Comparison of ENCODE assay signal across 9 cellular contexts in the genomic region with DNA sequence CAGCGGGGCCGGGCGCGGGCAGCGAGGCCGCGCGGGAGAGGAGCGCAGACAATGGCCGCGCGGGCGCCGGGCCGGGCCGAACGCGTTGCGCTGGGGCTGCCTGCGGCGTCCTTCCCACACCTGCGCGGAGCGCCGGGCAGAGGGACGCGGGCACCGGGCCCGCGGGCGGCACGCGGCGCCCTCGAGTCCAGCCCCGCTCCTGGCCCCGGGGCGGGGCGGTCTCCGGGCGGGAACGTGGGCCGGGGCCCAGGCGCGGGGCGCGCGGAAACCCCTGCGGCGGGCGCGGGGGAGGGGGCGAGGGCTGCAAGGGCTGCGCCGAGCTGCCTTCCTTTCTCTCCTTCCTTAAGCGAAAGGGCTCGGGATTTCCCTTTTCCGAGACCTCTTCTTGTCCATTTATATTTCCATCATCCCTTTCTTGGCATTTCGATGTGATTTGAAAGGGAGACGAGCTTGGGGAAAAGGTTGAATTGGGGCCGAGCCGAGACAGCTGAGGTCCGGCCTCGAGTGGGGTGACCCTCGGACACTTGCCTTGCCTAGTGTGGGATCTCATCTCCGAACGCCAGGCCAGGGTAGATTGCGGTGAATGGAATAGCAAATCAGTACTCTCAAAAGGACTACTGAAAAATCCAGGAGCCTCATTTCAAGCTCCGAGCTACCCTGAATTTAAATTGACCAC. TPM values are rescaled to one million over a fixed set of nuclear protein-coding genes. Genes with fewer than 3 reads are reported as not detected.
DNase-seq lines count a peak whose midpoint lies in the region; ATAC-seq, FAIRE-seq and TF ChIP-seq lines count a peak whose summit lies in the region.
"Had no signal": no experiment of that assay in that cellular context is flagged by ENCODE, and none has a peak within 500 bp of the region (broad histone marks: within the 10 kb centered on the region; RNA-seq: fewer than 3 reads in every experiment).

No MANE protein-coding gene starts in this region.

- peaks cover 44% of the 10 kb centered on the region for H3K79me2 ChIP-seq in K562 (ENCODE audit: control insufficient read depth, insufficient read depth, low read length)

- peak overlapping the region; percentile 76 to 96 for H3K9ac ChIP-seq in K562 (ENCODE audit: insufficient read depth in 1 of 2, low read depth in 2 of 2, low read length in 2 of 2)
- peak overlapping the region in 1 of 2 donors; percentile 49 for H3K9ac ChIP-seq in kidney (ENCODE audit: low read length in 2 of 2)

- peak; percentile 45 for DNase-seq in AG08396 (ENCODE audit: low spot score)
- DNase-seq in NCI-H526 treated with DMSO at 0.1 percent for 48 hours (lab: John Stamatoyannopoulos, UW): peak; percentile 29
- peak; percentile 58 to 74 (median 70) for DNase-seq in K562 (ENCODE audit: extremely low read depth in 1 of 4, low spot score in 3 of 4)
- DNase-seq in kidney: no peak
- no peak for DNase-seq in GF-D8 (lab: John Stamatoyannopoulos, UW)

- H2AFZ ChIP-seq in K562 (ENCODE audit: low read depth, low read length): peak overlapping the region; percentile 92

- peak overlapping the region; percentile 84 for H3K4me2 ChIP-seq in K562 (ENCODE audit: insufficient read depth, low read length)

- WGBS in K562 (ENCODE audit: insufficient coverage, low coverage, missing lambda C conversion rate): 1% methylated on average over 47 of the region's 69 CpGs

- intact Hi-C loops in K562 (cut with micrococcal nuclease): loop anchor here (5.0 kb wide), 1 partner anchor 92 kb away; no protein-coding TSS in a partner anchor
- intact Hi-C loops in kidney (cut with DNase I): no loop called here

- peaks cover 38% of the 10 kb centered on the region for H3K27me3 Mint-ChIP-seq in stimulated activated memory B cell treated with anti-CD40 and anti-IgM and Interleukin-4, amounts not matched to agents 10 μg/mL and 1 μg/mL and 100 μg/mL, for 72 hours

- TF ChIP-seq RAD21 in K562 (CRISPR knock-in tag; conservative IDR thresholded peaks at IDR 0.05 in 1 of 2, IDR thresholded peaks at IDR 0.05 in 1 of 2): no peak

- H3K4me1 Mint-ChIP-seq in stimulated activated memory B cell treated with anti-CD40 and anti-IgM and Interleukin-4, amounts not matched to agents 10 μg/mL and 1 μg/mL and 100 μg/mL, for 72 hours: peaks cover 20% of the 10 kb centered on the region

- H3K27ac ChIP-seq in K562 (ENCODE audit: extremely low read depth, low read depth, low read length) (peak overlapping the region; percentile 69), kidney (ENCODE audit: low read depth in 2 of 2, low read length in 2 of 2) (no peak overlapping the region)

- TF ChIP-seq CTCF in K562 (IDR thresholded peaks at IDR 0.05 in 2 of 3, conservative IDR thresholded peaks at IDR 0.05 in 1 of 3; ENCODE audit: insufficient read depth in 2 of 3, low read depth in 1 of 3, low read length in 3 of 3): no peak
- no peak for TF ChIP-seq CTCF in kidney (IDR thresholded peaks at IDR 0.05; ENCODE audit: borderline replicate concordance, extremely low read depth, insufficient read depth)

- in situ Hi-C loops in K562 (cut with MboI): no loop called here

- peak; percentile 43 for ATAC-seq in GM18505 (IDR thresholded peaks at IDR 0.05; ENCODE audit: unreplicated experiment)
- ATAC-seq in HG02885 (IDR thresholded peaks at IDR 0.05; ENCODE audit: poor library complexity, unreplicated experiment): peak; percentile 43
- ATAC-seq in K562: peak; percentile 39
- ATAC-seq in stimulated activated memory B cell treated with anti-CD40 and anti-IgM and Interleukin-4, amounts not matched to agents 10 μg/mL and 1 μg/mL and 100 μg/mL, for 72 hours: peak; percentile 62

- no peak for TF ChIP-seq EP300 in K562 (IDR thresholded peaks at IDR 0.05; ENCODE audit: low read length)

- H3K4me1 ChIP-seq in K562 (replicated peaks in 1 of 2; ENCODE audit: control insufficient read depth in 2 of 2, insufficient read depth in 2 of 2, low read length in 2 of 2): peaks cover 22 to 27% of the 10 kb centered on the region in 2 experiments
- H3K4me1 ChIP-seq in kidney (ENCODE audit: control insufficient read depth in 1 of 2, insufficient read depth in 1 of 2, low read depth in 1 of 2, low read length in 2 of 2): peaks cover 0 to 1% of the 10 kb centered on the region in 2 donors

- H3K4me3 ChIP-seq in K562 (peak overlapping the region; percentile 64), kidney (ENCODE audit: low read length in 2 of 2) (peak overlapping the region; percentile 73 to 76)

- peak; percentile 34 for TF ChIP-seq POLR2A in GM18505 (IDR thresholded peaks at IDR 0.05; ENCODE audit: borderline replicate concordance, extremely low read depth, insufficient read depth, insufficient read length)
- TF ChIP-seq POLR2A in K562 (conservative IDR thresholded peaks at IDR 0.05): no peak

- H3K4me3 Mint-ChIP-seq in stimulated activated memory B cell treated with anti-CD40 and anti-IgM and Interleukin-4, amounts not matched to agents 10 μg/mL and 1 μg/mL and 100 μg/mL, for 72 hours: peak overlapping the region; percentile 75

- POLR2A ChIA-PET in K562 (lab: Yijun Ruan, JAX): interaction anchor here (0.6 to 8.3 kb wide), 13 partner anchors 9 to 820 kb away, joined by 3 to 51 read pairs (median 3); a partner anchor contains a TSS

- CTCF ChIA-PET in K562 (lab: Yijun Ruan, JAX; ENCODE audit: low intra/inter-chr PET ratio): no interaction called here

- H3K36me3 ChIP-seq in K562 (ENCODE audit: control insufficient read depth, insufficient read depth, low read length) (peaks cover 19% of the 10 kb centered on the region; the same call in 2 of the 3 replicates), kidney (ENCODE audit: control insufficient read depth in 1 of 2, insufficient read depth in 2 of 2, low read length in 2 of 2) (no peaks in the 10 kb centered on the region)

- H3K27me3 ChIP-seq in K562 (ENCODE audit: control insufficient read depth in 2 of 2, insufficient read depth in 2 of 2, low read length in 2 of 2): no peaks in the 10 kb centered on the region

- H3K9me3 Mint-ChIP-seq in stimulated activated memory B cell treated with anti-CD40 and anti-IgM and Interleukin-4, amounts not matched to agents 10 μg/mL and 1 μg/mL and 100 μg/mL, for 72 hours: no peaks in the 10 kb centered on the region

- H3K9me1 ChIP-seq in K562 (ENCODE audit: control insufficient read depth, insufficient read depth, low read length): no peaks in the 10 kb centered on the region

- H3K9me3 ChIP-seq in K562 (replicated peaks; ENCODE audit: control insufficient read depth, insufficient read depth, low read depth, low read length) (no peaks in the 10 kb centered on the region), kidney (ENCODE audit: control insufficient read depth in 1 of 2, low read length in 2 of 2) (no peaks in the 10 kb centered on the region)

- H3K27ac Mint-ChIP-seq in stimulated activated memory B cell treated with anti-CD40 and anti-IgM and Interleukin-4, amounts not matched to agents 10 μg/mL and 1 μg/mL and 100 μg/mL, for 72 hours: peak overlapping the region; percentile 82

- H4K20me1 ChIP-seq in K562 (replicated peaks; ENCODE audit: control insufficient read depth, insufficient read depth, low read length): no peaks in the 10 kb centered on the region

- FAIRE-seq in K562 (lab: Jason Lieb, UNC) (no peak), kidney (lab: Jason Lieb, UNC) (no peak)

- no peaks in the 10 kb centered on the region for H3K36me3 Mint-ChIP-seq in stimulated activated memory B cell treated with anti-CD40 and anti-IgM and Interleukin-4, amounts not matched to agents 10 μg/mL and 1 μg/mL and 100 μg/mL, for 72 hours

- BruUV-seq in K562 (replicated peaks; lab: Mats Ljungman, UMichigan): no TSS peak

RNA-seq across cellular contexts. Expression of a gene that starts 0.7 kb away (rescaled TPM):
- total RNA-seq in K562 (2011; cell fraction: chromatin; rRNA removed; ENCODE audit: low replicate concordance): 48.2 and 81.1 TPM in 2 replicates
- total RNA-seq in K562 (2011; cell fraction: nucleolus; rRNA removed): 23.2 and 29.9 TPM in 2 replicates
- 45.4 and 74.0 TPM in 2 replicates for total RNA-seq in K562 (2011; cell fraction: nucleoplasm; rRNA removed)
- total RNA-seq in K562 (2014; rRNA removed): 20.0 and 31.5 TPM in 2 replicates
- total RNA-seq in K562 (2014; rRNA removed; fragmentation: Illumina TruSeq; extraction: Trizol): 41.5 and 46.8 TPM in 2 replicates
- total RNA-seq in K562 (2015; rRNA removed; fragmentation: Illumina TruSeq; extraction: Trizol): 34.4 and 39.1 TPM in 2 replicates
- 22.9 and 25.7 TPM in 2 replicates for total RNA-seq in K562 (2021)
- 53.7 and 58.0 TPM in 2 replicates for polyA plus RNA-seq in K562 (2011; rRNA removed)
- polyA plus RNA-seq in K562 (2011; cell fraction: cytosol; rRNA removed): 10.1 and 20.2 TPM in 2 replicates
- 20.6 and 22.8 TPM in 2 replicates for polyA plus RNA-seq in K562 (2011; cell fraction: nucleus; rRNA removed)
- polyA plus RNA-seq in K562 (2012): 15.8 and 18.5 TPM in 2 replicates
- polyA plus RNA-seq in K562 (2014; fragmentation: Illumina TruSeq; extraction: Trizol): 27.4 and 29.6 TPM in 2 replicates
- 1 to 10 TPM; 6.6 to 7.9 TPM for polyA plus RNA-seq in K562 (2014; fragmentation: Nextera tagmentation; extraction: Ambion mirVana)
- 21.6 and 22.4 TPM in 2 replicates for polyA plus RNA-seq in K562 (2014; rRNA removed)
- polyA minus RNA-seq in K562 (2011; rRNA and poly(A)+ RNA removed): 153 and 171 TPM in 2 replicates
- polyA minus RNA-seq in K562 (2011; cell fraction: cytosol; rRNA and poly(A)+ RNA removed): 39.2 and 49.7 TPM in 2 replicates
- 14.4 and 26.8 TPM in 2 replicates for polyA minus RNA-seq in K562 (2011; cell fraction: nucleus; rRNA and poly(A)+ RNA removed)
- total RNA-seq in kidney: 4.6 TPM
- 3.0 TPM for polyA plus RNA-seq in kidney (ENCODE audit: insufficient read depth, low read depth, low replicate concordance)

RNA-seq across cellular contexts. Expression of a gene that starts 40.0 kb away (rescaled TPM):
- 7.5 and 29.2 TPM in 2 replicates for total RNA-seq in K562 (2011; cell fraction: chromatin; rRNA removed; ENCODE audit: low replicate concordance)
- 6.0 and 7.8 TPM in 2 replicates for total RNA-seq in K562 (2011; cell fraction: nucleolus; rRNA removed)
- total RNA-seq in K562 (2011; cell fraction: nucleoplasm; rRNA removed): 18.7 and 26.0 TPM in 2 replicates
- 10.0 and 13.4 TPM in 2 replicates for total RNA-seq in K562 (2014; rRNA removed)
- 12.3 and 12.6 TPM in 2 replicates for total RNA-seq in K562 (2014; rRNA removed; fragmentation: Illumina TruSeq; extraction: Trizol)
- 9.4 and 9.9 TPM in 2 replicates for total RNA-seq in K562 (2015; rRNA removed; fragmentation: Illumina TruSeq; extraction: Trizol)
- total RNA-seq in K562 (2021): 10.2 and 11.7 TPM in 2 replicates
- 8.4 and 12.5 TPM in 2 replicates for polyA plus RNA-seq in K562 (2011; rRNA removed)
- polyA plus RNA-seq in K562 (2011; cell fraction: cytosol; rRNA removed): 1.9 and 3.1 TPM in 2 replicates
- 7.1 and 8.1 TPM in 2 replicates for polyA plus RNA-seq in K562 (2011; cell fraction: nucleus; rRNA removed)
- 9.5 and 11.5 TPM in 2 replicates for polyA plus RNA-seq in K562 (2012)
- polyA plus RNA-seq in K562 (2014; fragmentation: Illumina TruSeq; extraction: Trizol): 9.1 and 9.4 TPM in 2 replicates
- 1 to 10 TPM; 7.8 to 8.9 TPM for polyA plus RNA-seq in K562 (2014; fragmentation: Nextera tagmentation; extraction: Ambion mirVana)
- polyA plus RNA-seq in K562 (2014; rRNA removed): 14.0 and 19.1 TPM in 2 replicates
- 6.5 and 9.8 TPM in 2 replicates for polyA minus RNA-seq in K562 (2011; rRNA and poly(A)+ RNA removed)
- polyA minus RNA-seq in K562 (2011; cell fraction: cytosol; rRNA and poly(A)+ RNA removed): 2.8 and 9.3 TPM in 2 replicates
- polyA minus RNA-seq in K562 (2011; cell fraction: nucleus; rRNA and poly(A)+ RNA removed): 13.3 and 20.1 TPM in 2 replicates
- 7.5 TPM for total RNA-seq in kidney
- 4.5 TPM for polyA plus RNA-seq in kidney (ENCODE audit: insufficient read depth, low read depth, low replicate concordance)

RNA-seq across cellular contexts. Expression of a gene that starts 40.1 kb away (rescaled TPM):
- total RNA-seq in K562 (2011; cell fraction: chromatin; rRNA removed; ENCODE audit: low replicate concordance): 1.6 TPM in 1 of 2 replicates, not detected in the other
- 0.26 TPM in 1 of 2 replicates, not detected in the other for total RNA-seq in K562 (2011; cell fraction: nucleolus; rRNA removed)
- 0.38 TPM in 1 of 2 replicates, not detected in the other for total RNA-seq in K562 (2011; cell fraction: nucleoplasm; rRNA removed)
- 1.1 and 1.2 TPM in 2 replicates for total RNA-seq in K562 (2014; rRNA removed)
- total RNA-seq in K562 (2014; rRNA removed; fragmentation: Illumina TruSeq; extraction: Trizol): 1.9 and 2.6 TPM in 2 replicates
- 3.6 and 3.8 TPM in 2 replicates for total RNA-seq in K562 (2015; rRNA removed; fragmentation: Illumina TruSeq; extraction: Trizol)
- 0.63 and 1.00 TPM in 2 replicates for total RNA-seq in K562 (2021)
- polyA plus RNA-seq in K562 (2011; rRNA removed): 0.49 and 0.75 TPM in 2 replicates
- 0.03 and 0.07 TPM in 2 replicates for polyA plus RNA-seq in K562 (2011; cell fraction: cytosol; rRNA removed)
- polyA plus RNA-seq in K562 (2011; cell fraction: nucleus; rRNA removed): 0.18 and 0.25 TPM in 2 replicates
- polyA plus RNA-seq in K562 (2012): 2.9 and 3.1 TPM in 2 replicates
- 2.4 and 2.5 TPM in 2 replicates for polyA plus RNA-seq in K562 (2014; fragmentation: Illumina TruSeq; extraction: Trizol)
- polyA plus RNA-seq in K562 (2014; fragmentation: Nextera tagmentation; extraction: Ambion mirVana): 1 to 10 TPM; 1.2 to 1.3 TPM
- 1.7 and 1.8 TPM in 2 replicates for polyA plus RNA-seq in K562 (2014; rRNA removed)
- 0.21 and 0.33 TPM in 2 replicates for polyA minus RNA-seq in K562 (2011; rRNA and poly(A)+ RNA removed)
- polyA minus RNA-seq in K562 (2011; cell fraction: cytosol; rRNA and poly(A)+ RNA removed): 0.38 TPM in 1 of 2 replicates, not detected in the other
- 0.22 and 0.54 TPM in 2 replicates for polyA minus RNA-seq in K562 (2011; cell fraction: nucleus; rRNA and poly(A)+ RNA removed)
- total RNA-seq in kidney: 0.60 TPM
- 0.65 TPM for polyA plus RNA-seq in kidney (ENCODE audit: insufficient read depth, low read depth, low replicate concordance)
- total RNA-seq: LHCN-M2 had no signal

Comparison
In these comparisons a context has a peak if more than half of its experiments do, and no peak if none do; other contexts are left out.
1. DNase-seq: peak in AG08396 (single experiment), NCI-H526 treated with DMSO at 0.1 percent for 48 hours (single experiment) and K562 (4 of 4); none in kidney (single experiment) and GF-D8 (single experiment).
2. Peak in every context shown above with its lines, with median percentiles within 50 percentile points of each other: ATAC-seq.